In genomic region chr12:131043401-131043871, GRCh38 we compare ENCODE assay signal across 21 cellular contexts.
"Had no signal": no experiment of that assay in that cellular context is flagged by ENCODE, and none has a peak within 500 bp of the region (broad histone marks: within the 10 kb centered on the region; RNA-seq: fewer than 3 reads in every experiment).

No MANE protein-coding gene starts in this region.

- DNase-seq: activated CD4-positive, alpha-beta T cell treated with anti-CD3 and anti-CD28 coated beads for 4 hours; activated CD8-positive, alpha-beta memory T cell treated with anti-CD3 and anti-CD28 coated beads, Interleukin-2, amount 50 U/mL, for 4 hours; activated CD8-positive, alpha-beta T cell treated with anti-CD3 and anti-CD28 coated beads for 36 hours; activated naive CD4-positive, alpha-beta T cell treated with anti-CD3 and anti-CD28 coated beads, Interleukin-2, amount 50 U/mL, for 16 hours; activated naive CD8-positive, alpha-beta T cell treated with anti-CD3 and anti-CD28 coated beads, Interleukin-2, amount 10 ng/mL, durations not matched to agents 7 days and 5 days; activated T-cell treated with anti-CD3 and anti-CD28 coated beads, Interleukin-2, amount 50 U/mL, for 72 hours; adrenal gland; anterior cingulate cortex; Kasumi-1; NCI-H1105 treated with DMSO at 0.1 percent for 48 hours; NCI-H1436 treated with DMSO at 0.1 percent for 48 hours; NCI-H187; NCI-H2081; NCI-H510A treated with DMSO at 0.1 percent for 48 hours; NCI-H69; NK-92 treated with Interleukin-12 subunit alpha and Interleukin-12 subunit beta, amount 100 ng/mL, for 24 hours; OCI-M1; SHP77 treated with DMSO at 0.1 percent for 48 hours had no signal

- H3K9me3 ChIP-seq: adrenal gland, Peyer's patch had no signal

- H3K4me3 ChIP-seq: adrenal gland, Peyer's patch had no signal

- H3K27ac ChIP-seq: adrenal gland, Peyer's patch, RWPE1 had no signal

- H3K4me1 ChIP-seq: adrenal gland, Peyer's patch had no signal

- ATAC-seq: activated CD4-positive, CD25-positive, alpha-beta regulatory T cell treated with anti-CD3 and anti-CD28 coated beads, Interleukin-2, amount 50 U/mL, for 24 hours; activated CD8-positive, alpha-beta T cell treated with anti-CD3 and anti-CD28 coated beads for 36 hours; activated T-cell treated with anti-CD3 and anti-CD28 coated beads, Interleukin-2, amount 50 U/mL, for 72 hours had no signal

- H3K27me3 ChIP-seq: adrenal gland, Peyer's patch had no signal

- H3K36me3 ChIP-seq: adrenal gland, Peyer's patch had no signal
